8 cellular contexts compared by ENCODE assay signal in the genomic region with DNA sequence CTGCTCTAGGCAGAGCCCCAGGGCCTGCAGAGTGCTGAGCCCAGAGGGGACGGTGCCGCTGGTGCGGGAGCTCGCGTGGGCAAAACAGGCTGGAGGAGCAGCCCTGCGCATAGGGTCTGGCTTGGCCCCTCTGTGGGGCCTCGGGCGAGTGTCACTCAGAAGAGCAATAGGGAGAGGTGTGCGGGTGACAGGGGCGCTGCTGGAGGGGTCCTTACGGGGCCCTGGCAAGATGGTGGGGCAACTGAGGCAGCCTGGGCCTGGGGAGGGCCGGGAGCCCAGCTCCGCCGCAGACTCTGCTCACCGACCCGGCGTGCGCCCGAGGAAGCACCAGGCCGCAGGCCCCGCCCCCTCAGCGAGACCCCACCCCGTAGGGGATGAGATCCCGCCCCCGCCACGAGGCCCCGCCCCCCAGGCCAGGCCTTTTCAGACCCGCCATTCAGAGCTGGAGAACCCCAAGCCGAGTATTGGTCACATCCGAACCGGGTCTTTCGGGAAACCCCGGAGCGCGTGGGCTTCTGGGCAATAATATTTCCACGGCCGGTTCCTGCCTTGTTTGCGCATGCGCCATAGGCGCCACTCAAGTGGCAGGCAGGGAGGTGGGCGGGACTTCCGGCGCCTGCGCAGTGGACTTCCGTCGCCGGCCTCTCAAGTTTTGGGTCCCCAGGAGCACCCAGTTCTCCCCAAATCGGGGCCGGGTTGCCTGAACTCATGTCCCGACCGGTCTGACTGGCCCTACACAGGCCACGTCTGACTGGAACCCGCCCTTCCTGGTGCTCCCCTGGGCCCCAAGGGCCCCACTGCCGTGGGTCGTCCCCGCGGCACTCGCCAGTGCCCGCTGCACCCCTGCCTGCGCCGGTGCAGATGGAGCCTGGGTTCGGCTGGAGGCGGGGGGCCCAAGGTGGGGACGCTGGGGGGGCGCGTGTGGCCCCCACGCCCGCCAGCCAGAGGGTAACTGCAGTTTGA.
DNase-seq lines count a peak whose midpoint lies in the region; ATAC-seq, FAIRE-seq and TF ChIP-seq lines count a peak whose summit lies in the region.

No MANE protein-coding gene starts in this region.

- peaks cover 9% of the 10 kb centered on the region for H3K27me3 Mint-ChIP-seq in central memory CD8-positive, alpha-beta T cell

- ATAC-seq in GM19025 (IDR thresholded peaks at IDR 0.05; ENCODE audit: low read depth, unreplicated experiment) (peak; percentile 69), HG03280 (IDR thresholded peaks at IDR 0.05; ENCODE audit: unreplicated experiment) (peak; percentile 78)
- peak; percentile 94 for ATAC-seq in central memory CD8-positive, alpha-beta T cell (replicated peaks; ENCODE audit: extremely low read depth, poor library complexity, severe bottlenecking)

- H3K4me1 Mint-ChIP-seq in central memory CD8-positive, alpha-beta T cell, result peaks cover 6% of the 10 kb centered on the region

- no peak for TF ChIP-seq CTCF in AG09319 (IDR thresholded peaks at IDR 0.05; ENCODE audit: low read depth, low read length)

- DNase-seq in AG09319 (ENCODE audit: extremely low read depth, low read depth), result peak; percentile 96
- peak; percentile 97 for DNase-seq in NCI-H345 (lab: John Stamatoyannopoulos, UW)
- DNase-seq in activated CD4-positive, CD25-positive, alpha-beta regulatory T cell (lab: John Stamatoyannopoulos, UW), result peak; percentile 96 to 98 (median 98)
- peak; percentile 93 to 98 for DNase-seq in central memory CD8-positive, alpha-beta T cell (ENCODE audit: low spot score in 2 of 2)
- peak; percentile 97 to 98 for DNase-seq in stimulated activated CD4-positive, alpha-beta T cell treated with anti-CD3 and anti-CD28 coated beads, Interleukin-12 subunit alpha, Interleukin-12 subunit beta, amount 100 ng/mL, for 24 hours (ENCODE audit: low read depth in 2 of 2)

- peak overlapping the region; percentile 74 for H3K4me3 Mint-ChIP-seq in central memory CD8-positive, alpha-beta T cell

- peaks cover 6% of the 10 kb centered on the region for H3K36me3 Mint-ChIP-seq in central memory CD8-positive, alpha-beta T cell (ENCODE audit: insufficient read depth)

- peak overlapping the region; percentile 25 for H3K27ac Mint-ChIP-seq in central memory CD8-positive, alpha-beta T cell (ENCODE audit: low read depth)

- H3K9me3 Mint-ChIP-seq in central memory CD8-positive, alpha-beta T cell, result no peaks in the 10 kb centered on the region

- FAIRE-seq in islet of Langerhans (lab: Jason Lieb, UNC), result peak; percentile 27

Comparison
In these comparisons a context has a peak if more than half of its experiments do, and no peak if none do; other contexts are left out.
1. Peak in every context shown above with its lines: DNase-seq and ATAC-seq.